1 cellular context compared by ENCODE assay signal in genomic region chr12:19183121-19183838, GRCh38.
TF ChIP-seq lines count a peak whose summit lies in the region.

No MANE protein-coding gene starts in this region.

TF ChIP-seq in GM23338, 12 proteins besides CTCF, POLR2A, EP300 and RAD21 (continued from another document):
- TF ChIP-seq ZNF462 (CRISPR knock-in tag; IDR thresholded peaks at IDR 0.05), result no peak
- no peak for TF ChIP-seq JUNB (IDR thresholded peaks at IDR 0.05; ENCODE audit: unreplicated experiment)
- TF ChIP-seq EZH2 (IDR thresholded peaks at IDR 0.05; ENCODE audit: low read depth, unreplicated experiment), result no peak
- no peak for TF ChIP-seq ZNF114 (CRISPR knock-in tag; IDR thresholded peaks at IDR 0.05)
- no peak for TF ChIP-seq ZNF331 (CRISPR knock-in tag; IDR thresholded peaks at IDR 0.05; ENCODE audit: low read depth)
- TF ChIP-seq ETS1 (IDR thresholded peaks at IDR 0.05), result no peak
- no peak for TF ChIP-seq STAT1 (IDR thresholded peaks at IDR 0.05; ENCODE audit: unreplicated experiment)
- no peak for TF ChIP-seq EZH2phosphoT487 (IDR thresholded peaks at IDR 0.05; ENCODE audit: unreplicated experiment)
- no peak for TF ChIP-seq CREB1 (CRISPR knock-in tag; IDR thresholded peaks at IDR 0.05; ENCODE audit: low read depth)
- TF ChIP-seq POLR2AphosphoS5 (IDR thresholded peaks at IDR 0.05; ENCODE audit: low read depth), result no peak
